In the genomic region with DNA sequence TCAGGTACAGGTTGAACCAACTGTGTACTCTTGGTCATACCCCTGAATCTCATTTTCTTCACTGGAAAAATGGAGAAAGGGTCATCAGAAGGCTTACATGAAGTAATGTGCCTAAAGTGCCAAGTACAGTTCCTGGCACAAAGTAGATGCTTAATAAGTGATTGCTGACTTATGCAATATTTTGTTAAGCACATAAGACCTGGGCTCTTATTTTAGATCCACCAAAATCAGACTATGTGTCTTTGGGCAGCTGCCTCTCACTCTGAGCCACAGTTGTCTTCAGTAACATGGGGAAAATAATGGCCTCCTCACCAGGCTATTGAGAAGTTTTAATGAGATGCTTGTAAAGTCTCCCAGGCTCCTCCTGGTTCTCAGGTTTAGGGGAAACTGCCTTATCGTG, we compare ENCODE assay signal across 29 cellular contexts.
DNase-seq lines count a peak whose midpoint lies in the region; ATAC-seq, FAIRE-seq and TF ChIP-seq lines count a peak whose summit lies in the region.
"Had no signal": no experiment of that assay in that cellular context is flagged by ENCODE, and none has a peak within 500 bp of the region (broad histone marks: within the 10 kb centered on the region; RNA-seq: fewer than 3 reads in every experiment).

No MANE protein-coding gene starts in this region.

- in situ Hi-C loops in HepG2 (cut with HindIII; ENCODE audit: extremely low pct_ligation_motif_present, low pct_unique_long_range_greater_than_20kb), result no loop called here

- peaks cover 5% of the 10 kb centered on the region for H3K9me3 Mint-ChIP-seq in endodermal cell
- H3K9me3 Mint-ChIP-seq in activated CD8-positive, alpha-beta T cell treated with anti-CD3 and anti-CD28 coated beads, Interleukin-2, amount 10 ng/mL, durations not matched to agents 7 days and 5 days (ENCODE audit: insufficient read depth), result no peaks in the 10 kb centered on the region
- H3K9me3 Mint-ChIP-seq: CD8-positive, alpha-beta memory T cell had no signal

- CTCF ChIA-PET in HepG2 (lab: Yijun Ruan, JAX; ENCODE audit: low intra/inter-chr PET ratio, low total read pairs), result no interaction called here
- CTCF ChIA-PET in activated CD8-positive, alpha-beta T cell treated with anti-CD3 and anti-CD28 coated beads, Interleukin-2, amount 10 ng/mL, durations not matched to agents 7 days and 5 days (lab: Charles Lee), result no interaction called here

- H3K27ac ChIP-seq in endodermal cell (ENCODE audit: low read depth, low read length), result no peak overlapping the region
- peak overlapping the region; percentile 54 to 81 for H3K27ac ChIP-seq in kidney (ENCODE audit: low read depth in 2 of 2, low read length in 2 of 2)
- no peak overlapping the region for H3K27ac ChIP-seq in HepG2 (ENCODE audit: extremely low read length, insufficient read depth, low read length)
- no peak overlapping the region for H3K27ac ChIP-seq in vagina
- H3K27ac ChIP-seq: BLaER1 had no signal

- H3K27me3 ChIP-seq in endodermal cell (ENCODE audit: control insufficient read depth, insufficient read depth, low read length, poor library complexity, severe bottlenecking), result no peaks in the 10 kb centered on the region
- peaks cover 0 to 2% of the 10 kb centered on the region in 2 experiments; a peak in 2 of 5 replicates for H3K27me3 ChIP-seq in HepG2 (ENCODE audit: control insufficient read depth in 1 of 2, insufficient read depth in 2 of 2, low read length in 2 of 2)
- H3K27me3 ChIP-seq in vagina, result no peaks in the 10 kb centered on the region
- H3K27me3 ChIP-seq: BE2C, BLaER1 had no signal

- H3K9me3 ChIP-seq in endodermal cell (ENCODE audit: control insufficient read depth, low read length), result peaks cover 11% of the 10 kb centered on the region
- H3K9me3 ChIP-seq in kidney (ENCODE audit: control insufficient read depth in 1 of 2, low read length in 2 of 2), result no peaks in the 10 kb centered on the region
- no peaks in the 10 kb centered on the region for H3K9me3 ChIP-seq in HepG2 (ENCODE audit: low read length)
- no peaks in the 10 kb centered on the region for H3K9me3 ChIP-seq in vagina
- H3K9me3 ChIP-seq: BE2C, BLaER1 had no signal

- H4K20me1 ChIP-seq in HepG2 (ENCODE audit: insufficient read depth, low read length), result no peaks in the 10 kb centered on the region
- H4K20me1 ChIP-seq: BLaER1 had no signal

- H2AFZ ChIP-seq in HepG2 (ENCODE audit: low read length), result no peak overlapping the region

- FAIRE-seq in kidney (lab: Jason Lieb, UNC) (no peak), HepG2 (lab: Jason Lieb, UNC) (no peak)
- FAIRE-seq: A204.1, GM12878, GM12892, GM18507, GM19239 had no signal

- H3K4me1 Mint-ChIP-seq in endodermal cell, result peaks cover 56% of the 10 kb centered on the region
- H3K4me1 Mint-ChIP-seq in activated CD8-positive, alpha-beta T cell treated with anti-CD3 and anti-CD28 coated beads, Interleukin-2, amount 10 ng/mL, durations not matched to agents 7 days and 5 days (ENCODE audit: low read depth), result no peaks in the 10 kb centered on the region
- H3K4me1 Mint-ChIP-seq: CD14-positive monocyte; CD4-positive, alpha-beta memory T cell; CD4-positive, CD25-positive, alpha-beta regulatory T cell; CD8-positive, alpha-beta memory T cell had no signal

- intact Hi-C loops in kidney (cut with DNase I) (no loop called here), HepG2 (cut with micrococcal nuclease; ENCODE audit: unreplicated experiment) (no loop called here), vagina (cut with DNase I) (no loop called here)

- no peak overlapping the region for H3K27ac Mint-ChIP-seq in endodermal cell
- no peak overlapping the region for H3K27ac Mint-ChIP-seq in activated CD8-positive, alpha-beta T cell treated with anti-CD3 and anti-CD28 coated beads, Interleukin-2, amount 10 ng/mL, durations not matched to agents 7 days and 5 days
- H3K27ac Mint-ChIP-seq: CD14-positive monocyte; CD4-positive, alpha-beta memory T cell; CD8-positive, alpha-beta memory T cell had no signal

- no peak overlapping the region for H3K4me2 ChIP-seq in HepG2 (ENCODE audit: low read depth, low read length)
- H3K4me2 ChIP-seq: BLaER1 had no signal

- no peak for TF ChIP-seq RAD21 in HepG2 (CRISPR knock-in tag; IDR thresholded peaks at IDR 0.05)

- H3K9ac ChIP-seq in endodermal cell (ENCODE audit: extremely low read depth, low read length, poor library complexity, severe bottlenecking) (no peak overlapping the region), kidney (ENCODE audit: low read length in 2 of 2) (no peak overlapping the region), HepG2 (ENCODE audit: insufficient read depth, low read depth, low read length) (no peak overlapping the region)
- H3K9ac ChIP-seq: BLaER1 had no signal

- H3K4me1 ChIP-seq in endodermal cell (ENCODE audit: control insufficient read depth, insufficient read depth, low read length) (peaks cover 13% of the 10 kb centered on the region), kidney (ENCODE audit: control insufficient read depth in 1 of 2, insufficient read depth in 1 of 2, low read depth in 1 of 2, low read length in 2 of 2) (peaks cover 47 to 71% of the 10 kb centered on the region in 2 donors), HepG2 (ENCODE audit: insufficient read depth, low read length) (peaks cover 18% of the 10 kb centered on the region), vagina (peaks cover 3% of the 10 kb centered on the region)
- H3K4me1 ChIP-seq: BE2C had no signal

- no peak for ATAC-seq in HepG2
- ATAC-seq in activated CD8-positive, alpha-beta T cell treated with anti-CD3 and anti-CD28 coated beads, Interleukin-2, amount 10 ng/mL, durations not matched to agents 7 days and 5 days, result no peak
- ATAC-seq: GM12878 had no signal

- no TSS peak for BruUV-seq in HepG2 (replicated peaks; lab: Mats Ljungman, UMichigan)

- WGBS in endodermal cell (ENCODE audit: insufficient coverage in 1 of 2, insufficient read length in 1 of 2), 2 experiments, result 94 to 100% methylated on average over 1 of the region's 1 CpG
- WGBS in HepG2 (ENCODE audit: low lambda C conversion rate), result 83% methylated on average over 1 of the region's 1 CpG

- H3K36me3 ChIP-seq in endodermal cell (ENCODE audit: control insufficient read depth, insufficient read depth, low read length) (no peaks in the 10 kb centered on the region), kidney (ENCODE audit: control insufficient read depth in 1 of 2, insufficient read depth in 2 of 2, low read length in 2 of 2) (no peaks in the 10 kb centered on the region), HepG2 (replicated peaks in 1 of 2; ENCODE audit: control insufficient read depth in 1 of 2, insufficient read depth in 2 of 2, low read length in 2 of 2) (no peaks in the 10 kb centered on the region), vagina (no peaks in the 10 kb centered on the region)
- H3K36me3 ChIP-seq: BE2C, BLaER1 had no signal

- TF ChIP-seq CTCF in endodermal cell (conservative IDR thresholded peaks at IDR 0.05) (no peak), kidney (IDR thresholded peaks at IDR 0.05; ENCODE audit: borderline replicate concordance, extremely low read depth, insufficient read depth) (no peak), HepG2 (CRISPR knock-in tag; IDR thresholded peaks at IDR 0.05) (no peak), vagina (IDR thresholded peaks at IDR 0.05) (no peak)

- no peaks in the 10 kb centered on the region for H3K36me3 Mint-ChIP-seq in endodermal cell (ENCODE audit: low read depth)
- H3K36me3 Mint-ChIP-seq in activated CD8-positive, alpha-beta T cell treated with anti-CD3 and anti-CD28 coated beads, Interleukin-2, amount 10 ng/mL, durations not matched to agents 7 days and 5 days (ENCODE audit: low read depth), result no peaks in the 10 kb centered on the region
- H3K36me3 Mint-ChIP-seq: CD14-positive monocyte; CD4-positive, alpha-beta memory T cell; CD4-positive, CD25-positive, alpha-beta regulatory T cell had no signal

- H3K79me2 ChIP-seq in HepG2 (ENCODE audit: insufficient read depth, low read length), result no peaks in the 10 kb centered on the region

- H3K4me3 ChIP-seq in endodermal cell (ENCODE audit: low read length), result no peak overlapping the region
- H3K4me3 ChIP-seq in kidney (ENCODE audit: low read length in 2 of 2), result peak overlapping the region in 1 of 2 donors; percentile 32
- H3K4me3 ChIP-seq in HepG2 (replicated peaks in 1 of 3; ENCODE audit: insufficient read depth in 1 of 3, low read depth in 2 of 3, low read length in 3 of 3), result no peak overlapping the region
- H3K4me3 ChIP-seq in vagina, result no peak overlapping the region
- H3K4me3 ChIP-seq: BLaER1, GM12878 had no signal

- H3K27me3 Mint-ChIP-seq in endodermal cell (ENCODE audit: insufficient read depth), result no peaks in the 10 kb centered on the region
- H3K27me3 Mint-ChIP-seq in activated CD8-positive, alpha-beta T cell treated with anti-CD3 and anti-CD28 coated beads, Interleukin-2, amount 10 ng/mL, durations not matched to agents 7 days and 5 days (ENCODE audit: low read depth), result no peaks in the 10 kb centered on the region
- H3K27me3 Mint-ChIP-seq: CD4-positive, CD25-positive, alpha-beta regulatory T cell had no signal

- POLR2A ChIA-PET in HepG2 (lab: Yijun Ruan, JAX), result no interaction called here
- POLR2A ChIA-PET in activated CD8-positive, alpha-beta T cell treated with anti-CD3 and anti-CD28 coated beads, Interleukin-2, amount 10 ng/mL, durations not matched to agents 7 days and 5 days (lab: Charles Lee), result no interaction called here

- no peak overlapping the region for H3K4me3 Mint-ChIP-seq in endodermal cell
- no peak overlapping the region for H3K4me3 Mint-ChIP-seq in activated CD8-positive, alpha-beta T cell treated with anti-CD3 and anti-CD28 coated beads, Interleukin-2, amount 10 ng/mL, durations not matched to agents 7 days and 5 days
- H3K4me3 Mint-ChIP-seq: CD14-positive monocyte; CD4-positive, alpha-beta memory T cell; CD4-positive, CD25-positive, alpha-beta regulatory T cell; CD8-positive, alpha-beta memory T cell had no signal

- TF ChIP-seq EP300 in HepG2 (IDR thresholded peaks at IDR 0.05; ENCODE audit: low read depth in 2 of 2, low read length in 2 of 2) (no peak), HepG2 (CRISPR knock-in tag; IDR thresholded peaks at IDR 0.05; ENCODE audit: borderline replicate concordance) (no peak)

- TF ChIP-seq POLR2A in HepG2 (IDR thresholded peaks at IDR 0.05; ENCODE audit: insufficient read depth in 1 of 2, low read depth in 2 of 2, low read length in 2 of 2), result no peak
- no peak for TF ChIP-seq POLR2A in vagina (IDR thresholded peaks at IDR 0.05)

- DNase-seq in endodermal cell (peak; percentile 16), kidney (no peak), HepG2 (ENCODE audit: low spot score) (no peak), midbrain (lab: John Stamatoyannopoulos, UW) (no peak), NCI-H1436 (lab: John Stamatoyannopoulos, UW) (no peak), vagina (ENCODE audit: extremely low spot score in 2 of 2) (no peak)
- no peak for DNase-seq in activated CD8-positive, alpha-beta T cell treated with anti-CD3 and anti-CD28 coated beads, Interleukin-2, amount 10 ng/mL, durations not matched to agents 7 days and 5 days
- DNase-seq: 8988T; ACHN; BE2C; C1 segment of cervical spinal cord; CD4-positive, alpha-beta memory T cell; CD4-positive, CD25-positive, alpha-beta regulatory T cell; CD8-positive, alpha-beta memory T cell; COR-L47; DMS 273 treated with DMSO at 0.1 percent for 48 hours; DMS153; DMS53; DMS79; DND-41; EL; GDM1 had no signal

TF ChIP-seq in HepG2, 621 proteins besides CTCF, POLR2A, EP300 and RAD21:
- TF ChIP-seq TCF7 (IDR thresholded peaks at IDR 0.05; ENCODE audit: low read depth) (no peak), MAFK (conservative IDR thresholded peaks at IDR 0.05 in 1 of 2, IDR thresholded peaks at IDR 0.05 in 1 of 2; ENCODE audit: low read length in 2 of 2) (peak; percentile 3 to 34; a peak in 1 of 4 replicates)

Comparison
In these comparisons a context has a peak if more than half of its experiments do, and no peak if none do; other contexts are left out.
1. H3K27ac ChIP-seq: peak in kidney (2 of 2); none in endodermal cell (single experiment), HepG2 (single experiment) and vagina (single experiment).